Comparison of ENCODE assay signal across 14 cellular contexts in the genomic region with DNA sequence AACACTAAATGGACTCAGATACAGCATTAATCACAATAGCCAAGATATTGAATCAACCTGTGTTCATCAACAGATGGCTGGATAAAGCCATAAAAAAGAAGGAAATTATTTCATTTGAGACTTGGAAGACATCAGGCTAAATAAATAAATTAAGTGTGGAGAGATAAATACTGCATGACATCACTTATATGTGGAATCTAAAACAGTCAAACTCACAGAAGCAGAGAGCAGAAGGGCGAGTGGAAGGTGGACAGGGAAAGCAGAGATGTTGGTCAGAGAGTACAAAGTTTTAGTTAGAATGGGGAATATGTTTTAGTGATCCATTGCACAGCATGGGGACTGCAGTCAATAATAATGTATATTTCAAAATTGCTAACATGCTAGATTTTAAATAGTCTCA.
"Had no signal": no experiment of that assay in that cellular context is flagged by ENCODE, and none has a peak within 500 bp of the region (broad histone marks: within the 10 kb centered on the region; RNA-seq: fewer than 3 reads in every experiment).

No MANE protein-coding gene starts in this region.

- H3K9me3 ChIP-seq: neutrophil, suprapubic skin, thyroid gland had no signal

- DNase-seq: heart left ventricle; hippocampal formation; mesendoderm; naive thymus-derived CD4-positive, alpha-beta T cell; nephron progenitor cell; sigmoid colon; stimulated activated CD4-positive, alpha-beta T cell treated with anti-CD3 and anti-CD28 coated beads, Interleukin-2, amount 100 ng/mL, for 48 hours; stimulated activated naive CD4-positive, alpha-beta T cell treated with Interleukin-2 at 50 U/mL for 16 hours; thyroid gland had no signal

- H3K27me3 ChIP-seq: heart left ventricle, neutrophil, sigmoid colon, suprapubic skin, thyroid gland had no signal

- ATAC-seq: naive thymus-derived CD4-positive, alpha-beta T cell had no signal

- H3K36me3 Mint-ChIP-seq: naive thymus-derived CD4-positive, alpha-beta T cell had no signal

- H3K27me3 Mint-ChIP-seq: dendritic cell treated with granulocyte-macrophage colony-stimulating factor and Interleukin-4, amounts not matched to agents 40 ng/mL and 50 ng/mL, for 4 days; type B pancreatic cell had no signal

- H3K4me3 Mint-ChIP-seq: dendritic cell treated with granulocyte-macrophage colony-stimulating factor and Interleukin-4, amounts not matched to agents 40 ng/mL and 50 ng/mL, for 4 days; naive thymus-derived CD4-positive, alpha-beta T cell; nephron progenitor cell had no signal

- H3K36me3 ChIP-seq: heart left ventricle, neutrophil, sigmoid colon, suprapubic skin, thyroid gland had no signal

- H3K9me3 Mint-ChIP-seq: dendritic cell treated with granulocyte-macrophage colony-stimulating factor and Interleukin-4, amounts not matched to agents 40 ng/mL and 50 ng/mL, for 4 days had no signal

- H3K27ac ChIP-seq: neutrophil, sigmoid colon, thyroid gland had no signal

- H3K4me3 ChIP-seq: heart left ventricle, sigmoid colon, smooth muscle cell, suprapubic skin, thyroid gland had no signal

- H3K27ac Mint-ChIP-seq: dendritic cell treated with granulocyte-macrophage colony-stimulating factor and Interleukin-4, amounts not matched to agents 40 ng/mL and 50 ng/mL, for 4 days; naive thymus-derived CD4-positive, alpha-beta T cell; nephron progenitor cell had no signal
